ENCODE assay signal across 1 cellular context in genomic region chr15:39720721-39721611, GRCh38.
TF ChIP-seq lines count a peak whose summit lies in the region.

No MANE protein-coding gene starts in this region.

TF ChIP-seq in WTC11, 78 proteins besides CTCF, POLR2A, EP300 and RAD21 (continued from another document):
- TF ChIP-seq ATF2 (CRISPR knock-in tag; IDR thresholded peaks at IDR 0.05; ENCODE audit: borderline replicate concordance, low read depth), result no peak
- TF ChIP-seq PRRX2 (CRISPR knock-in tag; IDR thresholded peaks at IDR 0.05), result no peak
TF ChIP-seq in WTC11: peak in this region for 0.
